In genomic region chr1:38672692-38673091, GRCh38 we compare ENCODE assay signal across 22 cellular contexts.
"Had no signal": no experiment of that assay in that cellular context is flagged by ENCODE, and none has a peak within 500 bp of the region (broad histone marks: within the 10 kb centered on the region; RNA-seq: fewer than 3 reads in every experiment).

No MANE protein-coding gene starts in this region.

- H3K4me3 Mint-ChIP-seq: dendritic cell treated with granulocyte-macrophage colony-stimulating factor and Interleukin-4, amounts not matched to agents 40 ng/mL and 50 ng/mL, for 4 days; naive B cell had no signal

- H3K4me1 ChIP-seq: heart left ventricle, right atrium auricular region, thyroid gland, upper lobe of left lung had no signal

- H3K27ac ChIP-seq: cardiac muscle cell, heart left ventricle, neutrophil, right atrium auricular region, suprapubic skin, thyroid gland, upper lobe of left lung had no signal

- H3K36me3 ChIP-seq: cardiac muscle cell, heart left ventricle, neutrophil, right atrium auricular region, suprapubic skin, thyroid gland, upper lobe of left lung had no signal

- H3K4me1 Mint-ChIP-seq: naive B cell had no signal

- ATAC-seq: left lobe of liver had no signal

- H3K27me3 ChIP-seq: cardiac muscle cell, right atrium auricular region, thyroid gland, upper lobe of left lung had no signal

- DNase-seq: cerebellar nuclear complex; heart left ventricle; hippocampal formation; kidney glomerular epithelial cell; mesendoderm; naive B cell; small intestine; stimulated activated CD4-positive, alpha-beta T cell treated with anti-CD3 and anti-CD28 coated beads, Interleukin-12 subunit alpha, Interleukin-12 subunit beta, amount 100 ng/mL, for 4 hours; stimulated activated CD4-positive, alpha-beta T cell treated with anti-CD3 and anti-CD28 coated beads, Interleukin-2, amount 100 ng/mL, for 48 hours; stimulated activated naive CD4-positive, alpha-beta T cell treated with Interleukin-2 at 50 U/mL for 16 hours had no signal

- H3K9me3 ChIP-seq: heart left ventricle, neutrophil, right atrium auricular region, suprapubic skin, thyroid gland, upper lobe of left lung had no signal

- H3K27ac Mint-ChIP-seq: dendritic cell treated with granulocyte-macrophage colony-stimulating factor and Interleukin-4, amounts not matched to agents 40 ng/mL and 50 ng/mL, for 4 days; naive B cell had no signal

- FAIRE-seq: colon, frontal cortex, islet of Langerhans, small intestine had no signal

- H3K4me3 ChIP-seq: cardiac muscle cell, heart left ventricle, lung, right atrium auricular region, suprapubic skin, thyroid gland, upper lobe of left lung had no signal

- H3K9me3 Mint-ChIP-seq: dendritic cell treated with granulocyte-macrophage colony-stimulating factor and Interleukin-4, amounts not matched to agents 40 ng/mL and 50 ng/mL, for 4 days had no signal
